Comparison of ENCODE assay signal across 8 cellular contexts in the genomic region with DNA sequence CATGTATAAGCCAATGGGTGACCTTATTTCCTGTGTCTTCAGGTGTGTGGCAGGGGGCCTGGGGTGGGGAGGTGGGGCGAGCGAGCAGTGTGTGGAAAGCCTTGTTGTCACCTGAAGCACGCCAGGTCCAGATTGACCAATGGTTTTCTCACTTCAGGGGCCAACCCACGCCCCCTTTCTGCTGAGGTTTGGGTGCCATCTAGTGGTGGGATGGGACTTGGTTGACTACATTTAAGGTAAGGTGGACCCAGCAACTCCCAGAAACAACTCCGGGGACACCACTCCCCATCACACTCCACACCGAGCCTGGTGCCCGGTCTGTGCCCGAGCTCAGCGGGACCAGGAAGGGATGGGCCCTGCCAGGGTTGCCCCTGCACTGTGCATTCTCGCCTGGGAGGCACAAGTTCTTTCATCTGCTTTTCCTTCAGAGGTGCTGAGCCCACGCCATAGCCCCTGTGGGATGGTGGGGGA. TPM values are rescaled to one million over a fixed set of nuclear protein-coding genes. Genes with fewer than 3 reads are reported as not detected.
A peak's percentile ranks its signal among the peaks of the same experiment; 100 is the strongest.
DNase-seq lines count a peak whose midpoint lies in the region; ATAC-seq, FAIRE-seq and TF ChIP-seq lines count a peak whose summit lies in the region.

No MANE protein-coding gene starts in this region.

- no peaks in the 10 kb centered on the region for H3K9me2 ChIP-seq in Karpas-422 (replicated peaks; ENCODE audit: insufficient read depth, low read length)

- no peaks in the 10 kb centered on the region for H3K27me3 ChIP-seq in Karpas-422 (ENCODE audit: low read length)

- no peak overlapping the region for H3K27ac ChIP-seq in Karpas-422 (ENCODE audit: low read length)

- H3K9me3 Mint-ChIP-seq in osteocyte (ENCODE audit: unreplicated experiment) (no peaks in the 10 kb centered on the region), type B pancreatic cell (no peaks in the 10 kb centered on the region)

- DNase-seq in DMS53 treated with DMSO at 0.1 percent for 48 hours (lab: John Stamatoyannopoulos, UW; ENCODE audit: unreplicated experiment) = peak; percentile 72
- peak; percentile 92 for DNase-seq in Karpas-422
- DNase-seq in RPMI8226 = peak; percentile 88
- DNase-seq in activated T-helper 9 cell treated with anti-CD3 and anti-CD28 coated beads, Interleukin-2, amount 50 U/mL, for 16 hours (ENCODE audit: low read depth) = peak; percentile 26
- peak; percentile 76 to 92 for DNase-seq in frontal cortex (ENCODE audit: low spot score in 2 of 2)
- DNase-seq in osteocyte (ENCODE audit: extremely low spot score, unreplicated experiment) = peak; percentile 91
- DNase-seq in type B pancreatic cell (ENCODE audit: extremely low spot score, unreplicated experiment) = no peak

- H3K9ac ChIP-seq in Karpas-422 (ENCODE audit: low read length) = no peak overlapping the region

- no peak for ATAC-seq in GM18907 (IDR thresholded peaks at IDR 0.05; ENCODE audit: unreplicated experiment)

- H3K36me3 Mint-ChIP-seq in osteocyte (ENCODE audit: unreplicated experiment) (peaks cover 9% of the 10 kb centered on the region), type B pancreatic cell (peaks cover 4% of the 10 kb centered on the region)

- TF ChIP-seq CTCF in osteocyte (IDR thresholded peaks at IDR 0.05) = peak; percentile 85
- TF ChIP-seq CTCF in type B pancreatic cell (conservative IDR thresholded peaks at IDR 0.05) = peak; percentile 85

- no peak overlapping the region for H3K4me3 ChIP-seq in Karpas-422 (ENCODE audit: low read length)

- H3K4me2 ChIP-seq in Karpas-422 (ENCODE audit: low read depth, low read length, poor library complexity, severe bottlenecking) = no peak overlapping the region

- H3K4me1 Mint-ChIP-seq in osteocyte (ENCODE audit: unreplicated experiment) = peaks cover 15% of the 10 kb centered on the region
- peaks cover 9% of the 10 kb centered on the region for H3K4me1 Mint-ChIP-seq in type B pancreatic cell (ENCODE audit: unreplicated experiment)

- H3K4me1 ChIP-seq in Karpas-422 (ENCODE audit: low read length) = no peaks in the 10 kb centered on the region

- no peaks in the 10 kb centered on the region for H3K9me3 ChIP-seq in Karpas-422 (ENCODE audit: low read length)

- no peak overlapping the region for H2AFZ ChIP-seq in Karpas-422 (ENCODE audit: low read length)

- peaks cover 46% of the 10 kb centered on the region for H4K20me1 ChIP-seq in Karpas-422 (ENCODE audit: insufficient read depth, low read depth, low read length)

- H3K79me2 ChIP-seq in Karpas-422 (ENCODE audit: low read length) = no peaks in the 10 kb centered on the region

- no peak for FAIRE-seq in frontal cortex (lab: Jason Lieb, UNC)

- H3K27ac Mint-ChIP-seq in osteocyte (ENCODE audit: unreplicated experiment) = no peak overlapping the region
- H3K27ac Mint-ChIP-seq in type B pancreatic cell = no peak overlapping the region

- peaks cover 47% of the 10 kb centered on the region for H3K36me3 ChIP-seq in Karpas-422 (ENCODE audit: insufficient read depth, low read length)

- H3K27me3 Mint-ChIP-seq in osteocyte (ENCODE audit: unreplicated experiment) (no peaks in the 10 kb centered on the region), type B pancreatic cell (no peaks in the 10 kb centered on the region)

- H3K4me3 Mint-ChIP-seq in osteocyte (ENCODE audit: unreplicated experiment) = no peak overlapping the region
- H3K4me3 Mint-ChIP-seq in type B pancreatic cell = no peak overlapping the region

RNA-seq across cellular contexts. Expression of a gene that starts 40.0 kb away (rescaled TPM):
- total RNA-seq in Karpas-422 (2014; rRNA removed; shearing (Covaris generic); ENCODE audit: low replicate concordance) = 37.6 and 49.3 TPM in 2 replicates
- total RNA-seq in frontal cortex (6.1 TPM), osteocyte (21.0 and 22.4 TPM in 2 replicates), type B pancreatic cell (ENCODE audit: low replicate concordance) (19.5 and 20.7 TPM in 2 replicates)
